Comparison of ENCODE assay signal across 9 cellular contexts in the genomic region with DNA sequence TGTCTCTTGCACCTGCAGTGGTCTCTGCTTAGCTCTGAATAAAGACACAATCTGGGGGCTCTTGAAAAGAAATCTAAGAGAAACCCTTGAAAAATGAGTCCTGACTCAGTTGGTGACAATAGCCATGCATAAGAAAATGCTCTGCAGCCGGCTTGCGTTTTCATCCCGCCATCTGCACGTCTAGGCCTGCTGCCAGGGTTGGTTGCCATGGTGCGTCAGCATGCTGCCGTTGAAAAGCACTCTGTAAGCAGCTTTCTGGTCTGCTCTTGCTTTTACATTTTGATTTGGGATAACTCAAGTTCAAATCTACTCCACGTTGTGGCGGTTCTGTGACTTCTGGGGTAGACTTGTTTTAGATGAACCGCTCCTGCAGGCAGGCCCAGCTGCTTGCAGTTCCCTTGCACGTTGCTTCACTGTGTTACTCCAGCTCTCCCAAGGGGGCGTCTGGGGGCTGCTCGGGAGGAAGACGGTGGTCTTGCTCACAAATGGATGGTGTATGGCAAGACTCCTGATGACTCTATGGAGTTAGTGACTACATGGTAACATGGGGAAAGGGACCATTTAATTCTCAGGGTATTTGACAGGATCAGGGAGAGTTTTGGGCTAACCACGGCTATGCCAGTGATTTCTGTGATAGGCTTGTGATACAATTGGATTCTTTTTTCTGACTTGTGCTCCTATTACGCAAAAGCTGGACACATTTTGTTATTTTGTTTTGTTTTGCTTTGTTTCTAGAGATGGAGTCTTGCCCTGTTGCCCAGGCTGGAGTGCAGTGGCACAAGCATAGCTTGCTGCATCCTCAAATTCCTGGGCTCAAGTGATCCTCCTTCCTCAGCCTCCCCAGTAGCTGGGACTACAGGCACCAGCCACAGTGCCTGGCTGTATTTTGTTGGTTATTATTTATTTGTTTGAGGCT.
A peak's percentile ranks its signal among the peaks of the same experiment; 100 is the strongest.
DNase-seq lines count a peak whose midpoint lies in the region; ATAC-seq lines count a peak whose summit lies in the region.
"Had no signal": no experiment of that assay in that cellular context is flagged by ENCODE, and none has a peak within 500 bp of the region (broad histone marks: within the 10 kb centered on the region; RNA-seq: fewer than 3 reads in every experiment).

No MANE protein-coding gene starts in this region.

- ATAC-seq in GM21360 (IDR thresholded peaks at IDR 0.05; ENCODE audit: unreplicated experiment) (no peak), GM18867 (IDR thresholded peaks at IDR 0.05; ENCODE audit: unreplicated experiment) (no peak), HG03196 (IDR thresholded peaks at IDR 0.05; ENCODE audit: unreplicated experiment) (no peak)

- H3K27ac ChIP-seq in cingulate gyrus (ENCODE audit: low read depth, low read length): peak overlapping the region; percentile 91
- H3K27ac ChIP-seq: HL-60 had no signal

- peak; percentile 96 for DNase-seq in Ammon's horn (ENCODE audit: low spot score)
- peak; percentile 99 for DNase-seq in NCI-H2171 treated with DMSO at 0.1 percent for 48 hours (lab: John Stamatoyannopoulos, UW)
- peak; percentile 88 for DNase-seq in midbrain (lab: John Stamatoyannopoulos, UW)
- no peak for DNase-seq in EL
